24 cellular contexts compared by ENCODE assay signal in the genomic region with DNA sequence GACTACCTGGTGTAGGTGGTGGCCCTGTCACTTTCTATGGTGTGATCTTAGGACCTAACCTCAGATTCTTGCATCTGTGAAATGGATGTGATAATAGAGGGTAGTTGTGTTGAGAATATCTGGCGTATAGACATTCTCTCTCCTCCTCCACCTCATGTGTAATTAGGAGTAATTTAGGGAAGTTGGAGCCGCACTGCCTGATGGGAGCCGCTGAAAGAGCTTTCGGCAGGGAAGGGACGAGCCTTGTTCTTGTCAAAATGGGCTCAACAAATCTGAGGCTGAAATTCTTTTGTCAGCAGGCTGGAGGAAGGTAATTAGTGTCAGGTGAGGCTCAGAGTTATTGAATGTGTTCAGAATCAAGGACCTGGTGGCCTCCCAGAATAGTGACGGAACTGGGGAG. TPM values are rescaled to one million over a fixed set of nuclear protein-coding genes. Genes with fewer than 3 reads are reported as not detected.
A peak's percentile ranks its signal among the peaks of the same experiment; 100 is the strongest.
DNase-seq lines count a peak whose midpoint lies in the region; ATAC-seq and TF ChIP-seq lines count a peak whose summit lies in the region.
"Had no signal": no experiment of that assay in that cellular context is flagged by ENCODE, and none has a peak within 500 bp of the region (broad histone marks: within the 10 kb centered on the region; RNA-seq: fewer than 3 reads in every experiment).

No MANE protein-coding gene starts in this region.

- peak overlapping the region in 2 of 3 experiments; percentile 48 to 83 for H3K27ac Mint-ChIP-seq in nephron
- H3K27ac Mint-ChIP-seq: activated CD8-positive, alpha-beta T cell treated with anti-CD3 and anti-CD28 coated beads for 36 hours; activated naive CD4-positive, alpha-beta T cell treated with anti-CD3 and anti-CD28 coated beads for 36 hours; CD8-positive, alpha-beta T cell; stimulated activated memory B cell treated with anti-CD40 and anti-IgM and Interleukin-4, amounts not matched to agents 10 μg/mL and 1 μg/mL and 100 μg/mL, for 72 hours had no signal

- intact Hi-C loops in cardiac septum (cut with DNase I), result no loop called here

- peaks cover 33% of the 10 kb centered on the region for H3K4me1 Mint-ChIP-seq in nephron

- H3K9me3 Mint-ChIP-seq in nephron, result no peaks in the 10 kb centered on the region
- H3K9me3 Mint-ChIP-seq: activated CD8-positive, alpha-beta T cell treated with anti-CD3 and anti-CD28 coated beads for 36 hours; activated naive CD4-positive, alpha-beta T cell treated with anti-CD3 and anti-CD28 coated beads for 36 hours; CD8-positive, alpha-beta T cell; naive thymus-derived CD4-positive, alpha-beta T cell had no signal

- H3K27me3 Mint-ChIP-seq in nephron (ENCODE audit: low read depth), result no peaks in the 10 kb centered on the region
- H3K27me3 Mint-ChIP-seq: activated CD8-positive, alpha-beta T cell treated with anti-CD3 and anti-CD28 coated beads for 36 hours had no signal

- no peaks in the 10 kb centered on the region for H3K36me3 Mint-ChIP-seq in nephron (ENCODE audit: low read depth)
- H3K36me3 Mint-ChIP-seq: CD8-positive, alpha-beta T cell; stimulated activated memory B cell treated with anti-CD40 and anti-IgM and Interleukin-4, amounts not matched to agents 10 μg/mL and 1 μg/mL and 100 μg/mL, for 72 hours had no signal

- H3K27ac ChIP-seq in C4-2B (peak overlapping the region; percentile 16), VCaP (peak overlapping the region; percentile 10; the same call in 1 of the 2 replicates)
- H3K27ac ChIP-seq: gastroesophageal sphincter, ovary, testis had no signal

- no peak for ATAC-seq in SK-N-SH treated with all-trans-retinoic acid at 6 μM for 48 hours
- ATAC-seq: activated CD8-positive, alpha-beta T cell treated with anti-CD3 and anti-CD28 coated beads for 36 hours; CD8-positive, alpha-beta T cell; gastroesophageal sphincter; naive thymus-derived CD4-positive, alpha-beta T cell; stimulated activated memory B cell treated with anti-CD40 and anti-IgM and Interleukin-4, amounts not matched to agents 10 μg/mL and 1 μg/mL and 100 μg/mL, for 72 hours had no signal

- TF ChIP-seq CTCF in C4-2B (conservative IDR thresholded peaks at IDR 0.05) (no peak), VCaP (conservative IDR thresholded peaks at IDR 0.05) (no peak), nephron (IDR thresholded peaks at IDR 0.05; ENCODE audit: unreplicated experiment in 3 of 3) (no peak)

- H3K4me3 Mint-ChIP-seq in nephron, result no peak overlapping the region
- H3K4me3 Mint-ChIP-seq: activated CD8-positive, alpha-beta T cell treated with anti-CD3 and anti-CD28 coated beads for 36 hours; activated naive CD4-positive, alpha-beta T cell treated with anti-CD3 and anti-CD28 coated beads for 36 hours; CD8-positive, alpha-beta T cell; naive thymus-derived CD4-positive, alpha-beta T cell; stimulated activated memory B cell treated with anti-CD40 and anti-IgM and Interleukin-4, amounts not matched to agents 10 μg/mL and 1 μg/mL and 100 μg/mL, for 72 hours had no signal

- DNase-seq in Kasumi-1 (lab: John Stamatoyannopoulos, UW) (peak; percentile 39 to 45), cardiac septum (ENCODE audit: low spot score) (no peak), activated gamma-delta T cell treated with Interleukin-2 at 50 U/mL for 16 hours (no peak)
- DNase-seq: activated CD4-positive, CD25-positive, alpha-beta regulatory T cell; activated CD8-positive, alpha-beta T cell treated with anti-CD3 and anti-CD28 coated beads for 36 hours; activated naive CD4-positive, alpha-beta T cell treated with anti-CD3 and anti-CD28 coated beads for 36 hours; activated T-cell treated with anti-CD3 and anti-CD28 coated beads, Interleukin-2, amount 50 U/mL, for 1 hour; aorta; CD8-positive, alpha-beta T cell; DMS79 treated with DMSO at 0.1 percent for 48 hours; effector memory CD4-positive, alpha-beta T cell; H7; left cardiac atrium; naive thymus-derived CD4-positive, alpha-beta T cell; NCI-H1436 treated with DMSO at 0.1 percent for 48 hours; NCI-H82; ovary; testis had no signal

TF ChIP-seq in SK-N-SH treated with all-trans-retinoic acid at 6 μM for 48 hours, 23 proteins besides CTCF, POLR2A, EP300 and RAD21:
- TF ChIP-seq GLIS3 (CRISPR knock-in tag; IDR thresholded peaks at IDR 0.05) (no peak), PPARA (CRISPR knock-in tag; IDR thresholded peaks at IDR 0.05; ENCODE audit: borderline replicate concordance) (no peak), RARB (CRISPR knock-in tag; IDR thresholded peaks at IDR 0.05) (no peak), ZFP3 (CRISPR knock-in tag; IDR thresholded peaks at IDR 0.05) (no peak)

RNA-seq across cellular contexts. Expression of gene SPATA13, which starts 47.3 kb away (rescaled TPM):
- total RNA-seq in cardiac septum, result 8.0 TPM

Comparison
In these comparisons a context has a peak if more than half of its experiments do, and no peak if none do; other contexts are left out.
1. DNase-seq: peak in Kasumi-1 (2 of 2); none in cardiac septum (single experiment) and activated gamma-delta T cell treated with Interleukin-2 at 50 U/mL for 16 hours (single experiment).